Comparison of ENCODE assay signal across 24 cellular contexts in genomic region chr13:97866346-97866745, GRCh38.
"Had no signal": no experiment of that assay in that cellular context is flagged by ENCODE, and none has a peak within 500 bp of the region (broad histone marks: within the 10 kb centered on the region; RNA-seq: fewer than 3 reads in every experiment).

No MANE protein-coding gene starts in this region.

- ATAC-seq: mucosa of descending colon; naive thymus-derived CD4-positive, alpha-beta T cell; natural killer cell treated with Interleukin-12 subunit alpha and Interleukin-12 subunit beta and Interleukin-15 and Interleukin-18, amount 100 ng/mL, for 72 hours; right lobe of liver; stimulated activated memory B cell treated with anti-CD40 and anti-IgM and Interleukin-4, amounts not matched to agents 10 μg/mL and 1 μg/mL and 100 μg/mL, for 72 hours; stimulated activated naive CD8-positive, alpha-beta T cell treated with anti-CD3 and anti-CD28 coated beads, Interleukin-15, amount 100 ng/mL, for 72 hours had no signal

- H3K27ac Mint-ChIP-seq: memory B cell; naive thymus-derived CD4-positive, alpha-beta T cell; natural killer cell treated with Interleukin-12 subunit alpha and Interleukin-12 subunit beta and Interleukin-15 and Interleukin-18, amount 100 ng/mL, for 72 hours; progenitor cell of endocrine pancreas; stimulated activated memory B cell treated with anti-CD40 and anti-IgM and Interleukin-4, amounts not matched to agents 10 μg/mL and 1 μg/mL and 100 μg/mL, for 72 hours; stimulated activated naive CD8-positive, alpha-beta T cell treated with anti-CD3 and anti-CD28 coated beads, Interleukin-15, amount 100 ng/mL, for 72 hours had no signal

- H3K27me3 ChIP-seq: ovary, right atrium auricular region, right lobe of liver, tibial nerve, upper lobe of left lung, vagina had no signal

- H3K27ac ChIP-seq: left ventricle myocardium inferior, ovary, right atrium auricular region, right lobe of liver, tibial nerve, upper lobe of left lung, vagina had no signal

- DNase-seq: islet precursor cell; left ventricle myocardium inferior; midbrain; mucosa of descending colon; naive thymus-derived CD4-positive, alpha-beta T cell; ovary; right lobe of liver; stimulated activated CD4-positive, alpha-beta T cell treated with anti-CD3 and anti-CD28 coated beads, Interleukin-1b, Interleukin-23, amount 100 ng/mL, for 48 hours; stimulated activated CD4-positive, alpha-beta T cell treated with anti-CD3 and anti-CD28 coated beads, Interleukin-2, amount 100 ng/mL, for 48 hours; stimulated activated CD4-positive, alpha-beta T cell treated with anti-CD3 and anti-CD28 coated beads, Interleukin-4, amount 100 ng/mL, for 4 hours; stimulated activated CD8-positive, alpha-beta memory T cell treated with anti-CD3 and anti-CD28 coated beads, Interleukin-4, amount 100 ng/mL, for 48 hours; stimulated activated naive CD4-positive, alpha-beta T cell treated with Interleukin-2 at 50 U/mL for 16 hours; stimulated activated naive CD8-positive, alpha-beta T cell treated with anti-CD3 and anti-CD28 coated beads, Interleukin-15, amount 100 ng/mL, for 72 hours; substantia nigra; upper lobe of left lung had no signal

- H3K4me1 ChIP-seq: left ventricle myocardium inferior, right atrium auricular region, right lobe of liver, tibial nerve, upper lobe of left lung, vagina had no signal

- H3K4me3 Mint-ChIP-seq: memory B cell; naive thymus-derived CD4-positive, alpha-beta T cell; natural killer cell treated with Interleukin-12 subunit alpha and Interleukin-12 subunit beta and Interleukin-15 and Interleukin-18, amount 100 ng/mL, for 72 hours; stimulated activated memory B cell treated with anti-CD40 and anti-IgM and Interleukin-4, amounts not matched to agents 10 μg/mL and 1 μg/mL and 100 μg/mL, for 72 hours; stimulated activated naive CD8-positive, alpha-beta T cell treated with anti-CD3 and anti-CD28 coated beads, Interleukin-15, amount 100 ng/mL, for 72 hours had no signal

- H3K4me1 Mint-ChIP-seq: memory B cell; naive thymus-derived CD4-positive, alpha-beta T cell; stimulated activated memory B cell treated with anti-CD40 and anti-IgM and Interleukin-4, amounts not matched to agents 10 μg/mL and 1 μg/mL and 100 μg/mL, for 72 hours; stimulated activated naive CD8-positive, alpha-beta T cell treated with anti-CD3 and anti-CD28 coated beads, Interleukin-15, amount 100 ng/mL, for 72 hours had no signal

- H3K36me3 Mint-ChIP-seq: memory B cell; natural killer cell treated with Interleukin-12 subunit alpha and Interleukin-12 subunit beta and Interleukin-15 and Interleukin-18, amount 100 ng/mL, for 72 hours; stimulated activated memory B cell treated with anti-CD40 and anti-IgM and Interleukin-4, amounts not matched to agents 10 μg/mL and 1 μg/mL and 100 μg/mL, for 72 hours had no signal

- H3K4me2 ChIP-seq: smooth muscle cell had no signal

- H3K36me3 ChIP-seq: left ventricle myocardium inferior, ovary, right atrium auricular region, right lobe of liver, tibial nerve, upper lobe of left lung, vagina had no signal

- H3K4me3 ChIP-seq: left ventricle myocardium inferior, lung, mucosa of descending colon, ovary, right atrium auricular region, right lobe of liver, smooth muscle cell, tibial nerve, upper lobe of left lung, vagina had no signal

- H3K9me3 ChIP-seq: mucosa of descending colon, ovary, right atrium auricular region, right lobe of liver, vagina had no signal
